In the genomic region with DNA sequence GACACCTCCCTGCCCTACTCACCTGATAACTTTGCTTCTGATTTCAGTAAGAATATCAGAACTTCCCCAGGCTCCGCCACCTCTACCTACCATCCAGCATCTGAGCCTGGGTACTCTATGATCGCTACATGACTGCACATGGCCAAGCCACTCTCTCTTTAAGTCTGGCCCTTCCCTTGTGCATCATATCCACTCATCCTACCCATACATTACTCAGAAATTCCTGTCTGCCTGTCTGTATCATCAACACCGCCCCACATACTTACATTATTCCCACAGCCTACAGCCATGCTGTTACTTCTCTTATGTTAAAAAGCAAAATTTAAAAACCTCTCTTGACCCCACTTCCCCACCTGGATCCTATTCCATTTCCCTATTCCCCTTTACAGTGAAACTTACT, we compare ENCODE assay signal across 25 cellular contexts.
"Had no signal": no experiment of that assay in that cellular context is flagged by ENCODE, and none has a peak within 500 bp of the region (broad histone marks: within the 10 kb centered on the region; RNA-seq: fewer than 3 reads in every experiment).

No MANE protein-coding gene starts in this region.

- H3K9me3 ChIP-seq: gastrocnemius medialis, ovary, psoas muscle, stomach, upper lobe of left lung had no signal

- H3K27ac Mint-ChIP-seq: activated naive CD4-positive, alpha-beta T cell treated with anti-CD3 and anti-CD28 coated beads, Interleukin-2, amount 50 U/mL, for 72 hours; activated T-helper 1 cell treated with anti-CD3 and anti-CD28 coated beads, Interleukin-12 subunit alpha, Interleukin-12 subunit beta, Interleukin-2, Interleukin-4 antibody, amounts not matched to agents 30 ng/mL and 10 ng/mL and 1 ng/mL, durations not matched to agents 14 hours and 24 hours and 36 hours; memory B cell; naive thymus-derived CD8-positive, alpha-beta T cell; T-helper 1 cell treated with Interleukin-12 subunit alpha and Interleukin-12 subunit beta and Interleukin-4 antibody, amounts not matched to agents 30 μg/mL and 1 μg/mL, for 36 hours had no signal

- ATAC-seq: activated naive CD4-positive, alpha-beta T cell treated with anti-CD3 and anti-CD28 coated beads, Interleukin-2, amount 50 U/mL, for 72 hours; gastrocnemius medialis; left ventricle myocardium superior; naive thymus-derived CD8-positive, alpha-beta T cell; psoas muscle; right cardiac atrium had no signal

- H3K4me1 Mint-ChIP-seq: memory B cell; naive thymus-derived CD8-positive, alpha-beta T cell had no signal

- H3K4me3 ChIP-seq: gastrocnemius medialis, ovary, psoas muscle, skin epidermis, stomach, upper lobe of left lung had no signal

- H3K36me3 ChIP-seq: gastrocnemius medialis, ovary, stomach, upper lobe of left lung had no signal

- H3K27ac ChIP-seq: gastrocnemius medialis, psoas muscle, skin epidermis, stomach, upper lobe of left lung, VCaP had no signal

- H3K9me3 Mint-ChIP-seq: activated naive CD4-positive, alpha-beta T cell treated with anti-CD3 and anti-CD28 coated beads, Interleukin-2, amount 50 U/mL, for 72 hours; activated T-helper 1 cell treated with anti-CD3 and anti-CD28 coated beads, Interleukin-12 subunit alpha, Interleukin-12 subunit beta, Interleukin-2, Interleukin-4 antibody, amounts not matched to agents 30 ng/mL and 10 ng/mL and 1 ng/mL, durations not matched to agents 14 hours and 24 hours and 36 hours; memory B cell; naive thymus-derived CD8-positive, alpha-beta T cell; T-helper 1 cell treated with Interleukin-12 subunit alpha and Interleukin-12 subunit beta and Interleukin-4 antibody, amounts not matched to agents 30 μg/mL and 1 μg/mL, for 36 hours had no signal

- H3K4me3 Mint-ChIP-seq: activated T-helper 1 cell treated with anti-CD3 and anti-CD28 coated beads, Interleukin-12 subunit alpha, Interleukin-12 subunit beta, Interleukin-2, Interleukin-4 antibody, amounts not matched to agents 30 ng/mL and 10 ng/mL and 1 ng/mL, durations not matched to agents 14 hours and 24 hours and 36 hours; memory B cell; naive thymus-derived CD8-positive, alpha-beta T cell; T-helper 1 cell treated with Interleukin-12 subunit alpha and Interleukin-12 subunit beta and Interleukin-4 antibody, amounts not matched to agents 30 μg/mL and 1 μg/mL, for 36 hours had no signal

- DNase-seq: activated CD4-positive, alpha-beta T cell treated with anti-CD3 and anti-CD28 coated beads, Interleukin-2, amount 50 U/mL, for 4 hours; activated CD4-positive, CD25-positive, alpha-beta regulatory T cell treated with anti-CD3 and anti-CD28 coated beads, Interleukin-2, amount 50 U/mL, for 72 hours; activated gamma-delta T cell treated with Interleukin-2 at 50 U/mL for 16 hours; amniotic stem cell; central memory CD4-positive, alpha-beta T cell; dorsolateral prefrontal cortex; erythroblast; gastrocnemius medialis; head of caudate nucleus; kidney glomerular epithelial cell; left ventricle myocardium superior; naive thymus-derived CD8-positive, alpha-beta T cell; ovary; psoas muscle; right cardiac atrium; stimulated activated CD4-positive, alpha-beta T cell treated with anti-CD3 and anti-CD28 coated beads, Interleukin-15, amount 100 ng/mL, for 24 hours; stimulated activated CD4-positive, alpha-beta T cell treated with anti-CD3 and anti-CD28 coated beads, Interleukin-2, amount 100 ng/mL, for 48 hours; stomach; upper lobe of left lung had no signal

- H3K27me3 ChIP-seq: dorsolateral prefrontal cortex, gastrocnemius medialis, ovary, stomach, upper lobe of left lung had no signal

- H3K36me3 Mint-ChIP-seq: activated naive CD4-positive, alpha-beta T cell treated with anti-CD3 and anti-CD28 coated beads, Interleukin-2, amount 50 U/mL, for 72 hours; memory B cell; naive thymus-derived CD8-positive, alpha-beta T cell had no signal

- H3K4me1 ChIP-seq: gastrocnemius medialis, psoas muscle had no signal
